ENCODE assay signal across 20 cellular contexts in genomic region chr17:19013806-19014627, GRCh38.
"Had no signal": no experiment of that assay in that cellular context is flagged by ENCODE, and none has a peak within 500 bp of the region (broad histone marks: within the 10 kb centered on the region; RNA-seq: fewer than 3 reads in every experiment).

No MANE protein-coding gene starts in this region.

- H3K27me3 ChIP-seq: adrenal gland, gastrocnemius medialis, left lung had no signal

- H3K27ac ChIP-seq: adrenal gland, gastrocnemius medialis, heart left ventricle, left lung had no signal

- FAIRE-seq: islet of Langerhans had no signal

- DNase-seq: activated CD4-positive, alpha-beta T cell treated with anti-CD3 and anti-CD28 coated beads for 1 hour; activated CD4-positive, alpha-beta T cell treated with anti-CD3 and anti-CD28 coated beads, Interleukin-2, amount 50 U/mL, for 48 hours; activated CD8-positive, alpha-beta memory T cell treated with anti-CD3 and anti-CD28 coated beads, Interleukin-2, amount 10 ng/mL, durations not matched to agents 7 days and 5 days; activated effector memory CD4-positive, alpha-beta T cell treated with Interleukin-2 at 50 U/mL for 16 hours; activated T-cell treated with anti-CD3 and anti-CD28 coated beads, Interleukin-2, amount 50 U/mL, for 4 hours; effector CD8-positive, alpha-beta T cell; gastrocnemius medialis; mesenchymal stem cell; natural killer cell; retina; stimulated activated CD4-positive, alpha-beta T cell treated with anti-CD3 and anti-CD28 coated beads, Interleukin-4, amount 100 ng/mL, for 24 hours; stimulated activated naive CD4-positive, alpha-beta T cell treated with Interleukin-2 at 50 U/mL for 16 hours; substantia nigra; trophoblast cell had no signal

- ATAC-seq: activated CD8-positive, alpha-beta memory T cell treated with anti-CD3 and anti-CD28 coated beads, Interleukin-2, amount 10 ng/mL, durations not matched to agents 7 days and 5 days; activated T-cell treated with anti-CD3 and anti-CD28 coated beads, Interleukin-2, amount 50 U/mL, for 4 hours; gastrocnemius medialis; heart left ventricle; left lung; natural killer cell had no signal

- H3K4me3 Mint-ChIP-seq: activated CD8-positive, alpha-beta memory T cell treated with anti-CD3 and anti-CD28 coated beads, Interleukin-2, amount 10 ng/mL, durations not matched to agents 7 days and 5 days; activated naive CD4-positive, alpha-beta T cell treated with anti-CD3 and anti-CD28 coated beads, Interleukin-2, amount 50 U/mL, for 24 hours; activated T-cell treated with anti-CD3 and anti-CD28 coated beads, Interleukin-2, amount 50 U/mL, for 4 hours; brain; natural killer cell had no signal

- H3K36me3 Mint-ChIP-seq: activated CD8-positive, alpha-beta memory T cell treated with anti-CD3 and anti-CD28 coated beads, Interleukin-2, amount 10 ng/mL, durations not matched to agents 7 days and 5 days; activated naive CD4-positive, alpha-beta T cell treated with anti-CD3 and anti-CD28 coated beads, Interleukin-2, amount 50 U/mL, for 24 hours; brain; natural killer cell had no signal

- H3K36me3 ChIP-seq: adrenal gland, gastrocnemius medialis, heart left ventricle, left lung had no signal

- H3K9me3 Mint-ChIP-seq: activated naive CD4-positive, alpha-beta T cell treated with anti-CD3 and anti-CD28 coated beads, Interleukin-2, amount 50 U/mL, for 24 hours; activated T-cell treated with anti-CD3 and anti-CD28 coated beads, Interleukin-2, amount 50 U/mL, for 4 hours; natural killer cell had no signal

- H3K4me1 ChIP-seq: adrenal gland, gastrocnemius medialis, heart left ventricle, left lung had no signal

- H3K27me3 Mint-ChIP-seq: activated CD8-positive, alpha-beta memory T cell treated with anti-CD3 and anti-CD28 coated beads, Interleukin-2, amount 10 ng/mL, durations not matched to agents 7 days and 5 days; activated naive CD4-positive, alpha-beta T cell treated with anti-CD3 and anti-CD28 coated beads, Interleukin-2, amount 50 U/mL, for 24 hours had no signal

- H3K9me3 ChIP-seq: adrenal gland, gastrocnemius medialis, heart left ventricle, left lung had no signal

- H3K27ac Mint-ChIP-seq: activated CD8-positive, alpha-beta memory T cell treated with anti-CD3 and anti-CD28 coated beads, Interleukin-2, amount 10 ng/mL, durations not matched to agents 7 days and 5 days; activated naive CD4-positive, alpha-beta T cell treated with anti-CD3 and anti-CD28 coated beads, Interleukin-2, amount 50 U/mL, for 24 hours; natural killer cell had no signal

- H3K4me3 ChIP-seq: adrenal gland, gastrocnemius medialis, heart left ventricle, left lung had no signal
